Comparison of ENCODE assay signal across 1 cellular context in the genomic region with DNA sequence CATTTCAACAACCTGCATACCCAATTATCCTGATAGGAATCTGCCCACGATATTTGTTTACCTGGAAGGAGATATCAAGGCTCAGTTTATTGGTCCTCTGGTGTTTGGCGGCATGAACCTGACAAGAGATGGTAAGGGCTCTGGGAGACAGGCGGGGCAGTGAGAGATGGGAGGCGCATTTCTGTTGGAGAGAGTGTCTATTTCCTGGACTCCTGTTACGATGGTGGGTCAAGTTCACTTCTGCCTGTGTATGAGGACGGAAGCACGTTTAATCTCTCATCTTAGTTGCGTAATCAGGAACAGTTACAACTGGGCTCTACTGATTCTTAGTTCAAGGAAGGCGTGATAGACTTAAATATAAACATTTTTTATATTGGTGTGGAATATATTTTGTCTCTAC.
A peak's percentile ranks its signal among the peaks of the same experiment; 100 is the strongest.
TF ChIP-seq lines count a peak whose summit lies in the region.

No MANE protein-coding gene starts in this region.

TF ChIP-seq in K562, 482 proteins besides CTCF, POLR2A, EP300 and RAD21 (continued from another document and continues in another):
- no peak for TF ChIP-seq CTCFL (IDR thresholded peaks at IDR 0.05; ENCODE audit: borderline replicate concordance, insufficient read depth, low read depth, low read length, poor library complexity, severe bottlenecking)
- TF ChIP-seq NFIC (IDR thresholded peaks at IDR 0.05), result no peak
- TF ChIP-seq HSF4 (CRISPR knock-in tag; IDR thresholded peaks at IDR 0.05; ENCODE audit: borderline replicate concordance), result no peak
- no peak for TF ChIP-seq NCOA2 (IDR thresholded peaks at IDR 0.05; ENCODE audit: partially characterized antibody in 2 of 2)
- no peak for TF ChIP-seq PCBP2 (IDR thresholded peaks at IDR 0.05; ENCODE audit: low read depth, low read length, poor library complexity, severe bottlenecking)
- no peak for TF ChIP-seq RAD51 (IDR thresholded peaks at IDR 0.05; ENCODE audit: borderline replicate concordance, low read depth)
- no peak for TF ChIP-seq BCOR (IDR thresholded peaks at IDR 0.05)
- TF ChIP-seq DMBX1 (CRISPR knock-in tag; IDR thresholded peaks at IDR 0.05; ENCODE audit: borderline replicate concordance), result no peak
- no peak for TF ChIP-seq HDAC2 (IDR thresholded peaks at IDR 0.05)
- TF ChIP-seq ZNF431 (CRISPR knock-in tag; IDR thresholded peaks at IDR 0.05), result no peak
- TF ChIP-seq, protein P1, sequence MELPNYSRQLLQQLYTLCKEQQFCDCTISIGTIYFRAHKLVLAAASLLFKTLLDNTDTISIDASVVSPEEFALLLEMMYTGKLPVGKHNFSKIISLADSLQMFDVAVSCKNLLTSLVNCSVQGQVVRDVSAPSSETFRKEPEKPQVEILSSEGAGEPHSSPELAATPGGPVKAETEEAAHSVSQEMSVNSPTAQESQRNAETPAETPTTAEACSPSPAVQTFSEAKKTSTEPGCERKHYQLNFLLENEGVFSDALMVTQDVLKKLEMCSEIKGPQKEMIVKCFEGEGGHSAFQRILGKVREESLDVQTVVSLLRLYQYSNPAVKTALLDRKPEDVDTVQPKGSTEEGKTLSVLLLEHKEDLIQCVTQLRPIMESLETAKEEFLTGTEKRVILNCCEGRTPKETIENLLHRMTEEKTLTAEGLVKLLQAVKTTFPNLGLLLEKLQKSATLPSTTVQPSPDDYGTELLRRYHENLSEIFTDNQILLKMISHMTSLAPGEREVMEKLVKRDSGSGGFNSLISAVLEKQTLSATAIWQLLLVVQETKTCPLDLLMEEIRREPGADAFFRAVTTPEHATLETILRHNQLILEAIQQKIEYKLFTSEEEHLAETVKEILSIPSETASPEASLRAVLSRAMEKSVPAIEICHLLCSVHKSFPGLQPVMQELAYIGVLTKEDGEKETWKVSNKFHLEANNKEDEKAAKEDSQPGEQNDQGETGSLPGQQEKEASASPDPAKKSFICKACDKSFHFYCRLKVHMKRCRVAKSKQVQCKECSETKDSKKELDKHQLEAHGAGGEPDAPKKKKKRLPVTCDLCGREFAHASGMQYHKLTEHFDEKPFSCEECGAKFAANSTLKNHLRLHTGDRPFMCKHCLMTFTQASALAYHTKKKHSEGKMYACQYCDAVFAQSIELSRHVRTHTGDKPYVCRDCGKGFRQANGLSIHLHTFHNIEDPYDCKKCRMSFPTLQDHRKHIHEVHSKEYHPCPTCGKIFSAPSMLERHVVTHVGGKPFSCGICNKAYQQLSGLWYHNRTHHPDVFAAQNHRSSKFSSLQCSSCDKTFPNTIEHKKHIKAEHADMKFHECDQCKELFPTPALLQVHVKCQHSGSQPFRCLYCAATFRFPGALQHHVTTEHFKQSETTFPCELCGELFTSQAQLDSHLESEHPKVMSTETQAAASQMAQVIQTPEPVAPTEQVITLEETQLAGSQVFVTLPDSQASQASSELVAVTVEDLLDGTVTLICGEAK (IDR thresholded peaks at IDR 0.05), result no peak
- TF ChIP-seq, protein P1 (CRISPR knock-in tag; IDR thresholded peaks at IDR 0.05), result no peak
- TF ChIP-seq CREB3 (tag; conservative IDR thresholded peaks at IDR 0.05; ENCODE audit: low read depth), result no peak
- TF ChIP-seq, protein P2, sequence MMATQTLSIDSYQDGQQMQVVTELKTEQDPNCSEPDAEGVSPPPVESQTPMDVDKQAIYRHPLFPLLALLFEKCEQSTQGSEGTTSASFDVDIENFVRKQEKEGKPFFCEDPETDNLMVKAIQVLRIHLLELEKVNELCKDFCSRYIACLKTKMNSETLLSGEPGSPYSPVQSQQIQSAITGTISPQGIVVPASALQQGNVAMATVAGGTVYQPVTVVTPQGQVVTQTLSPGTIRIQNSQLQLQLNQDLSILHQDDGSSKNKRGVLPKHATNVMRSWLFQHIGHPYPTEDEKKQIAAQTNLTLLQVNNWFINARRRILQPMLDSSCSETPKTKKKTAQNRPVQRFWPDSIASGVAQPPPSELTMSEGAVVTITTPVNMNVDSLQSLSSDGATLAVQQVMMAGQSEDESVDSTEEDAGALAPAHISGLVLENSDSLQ (IDR thresholded peaks at IDR 0.05), result 0 out of 2 replicates have a peak, but pooled peaks have one; percentile 10
- no peak; the same call in 1 of the 2 replicates for TF ChIP-seq SMAD4 (CRISPR knock-in tag; conservative IDR thresholded peaks at IDR 0.05)
- no peak for TF ChIP-seq MIER1 (IDR thresholded peaks at IDR 0.05; ENCODE audit: low read depth)
- no peak for TF ChIP-seq TCFL5 (CRISPR knock-in tag; conservative IDR thresholded peaks at IDR 0.05)
- no peak for TF ChIP-seq GATAD2A (IDR thresholded peaks at IDR 0.05)
- TF ChIP-seq ZNF444 (CRISPR knock-in tag; IDR thresholded peaks at IDR 0.05), result no peak
- no peak for TF ChIP-seq ZNF507 (tag; conservative IDR thresholded peaks at IDR 0.05)
- TF ChIP-seq JUND (IDR thresholded peaks at IDR 0.05; ENCODE audit: borderline replicate concordance, low read depth, low read length), result 0 out of 2 replicates have a peak, but pooled peaks have one; percentile 40
- TF ChIP-seq JUND (tag; IDR thresholded peaks at IDR 0.05; ENCODE audit: borderline replicate concordance, low read depth, low read length), result no peak
- no peak for TF ChIP-seq ZKSCAN1 (IDR thresholded peaks at IDR 0.05; ENCODE audit: low read depth, low read length)
- TF ChIP-seq SIRT6 (IDR thresholded peaks at IDR 0.05; ENCODE audit: low read depth, low read length), result no peak
- no peak for TF ChIP-seq ID3 (CRISPR knock-in tag; IDR thresholded peaks at IDR 0.05)
- no peak for TF ChIP-seq ID3 (tag; IDR thresholded peaks at IDR 0.05)
- TF ChIP-seq EGR1 (conservative IDR thresholded peaks at IDR 0.05), result no peak
- TF ChIP-seq FOXO4 (CRISPR knock-in tag; IDR thresholded peaks at IDR 0.05), result no peak
- no peak for TF ChIP-seq NFYB (IDR thresholded peaks at IDR 0.05; ENCODE audit: extremely low read depth, insufficient read length)
- TF ChIP-seq GABPA (tag; conservative IDR thresholded peaks at IDR 0.05; ENCODE audit: low read depth), result peak; percentile 69
- TF ChIP-seq MAFK (IDR thresholded peaks at IDR 0.05; ENCODE audit: low read length), result no peak
- no peak for TF ChIP-seq SRF (CRISPR knock-in tag; IDR thresholded peaks at IDR 0.05)
- no peak for TF ChIP-seq CBFA2T3 (IDR thresholded peaks at IDR 0.05)
- no peak for TF ChIP-seq TAF9B (IDR thresholded peaks at IDR 0.05; ENCODE audit: partially characterized antibody)
- TF ChIP-seq ZBED1 (IDR thresholded peaks at IDR 0.05), result no peak
- no peak for TF ChIP-seq ARNT (IDR thresholded peaks at IDR 0.05)
- TF ChIP-seq RBM22 (IDR thresholded peaks at IDR 0.05; ENCODE audit: low read depth, low read length, poor library complexity, severe bottlenecking), result no peak
- TF ChIP-seq ZNF165 (CRISPR knock-in tag; IDR thresholded peaks at IDR 0.05; ENCODE audit: borderline replicate concordance), result no peak
- no peak for TF ChIP-seq SRSF7 (optimal IDR thresholded peaks at IDR 0.05; ENCODE audit: low read depth, low read length)
- no peak for TF ChIP-seq CHD1 (IDR thresholded peaks at IDR 0.05; ENCODE audit: low read length)
- no peak for TF ChIP-seq ILF3 (IDR thresholded peaks at IDR 0.05; ENCODE audit: borderline replicate concordance)
- TF ChIP-seq TFAP4 (CRISPR knock-in tag; IDR thresholded peaks at IDR 0.05; ENCODE audit: borderline replicate concordance), result no peak
- TF ChIP-seq JUN (IDR thresholded peaks at IDR 0.05; ENCODE audit: borderline replicate concordance, low read depth, low read length), result no peak
- no peak for TF ChIP-seq JUN (CRISPR knock-in tag; IDR thresholded peaks at IDR 0.05; ENCODE audit: borderline replicate concordance)
- TF ChIP-seq ZNF277 (CRISPR knock-in tag; IDR thresholded peaks at IDR 0.05; ENCODE audit: borderline replicate concordance), result no peak
